ENCODE assay signal across 8 cellular contexts in the genomic region with DNA sequence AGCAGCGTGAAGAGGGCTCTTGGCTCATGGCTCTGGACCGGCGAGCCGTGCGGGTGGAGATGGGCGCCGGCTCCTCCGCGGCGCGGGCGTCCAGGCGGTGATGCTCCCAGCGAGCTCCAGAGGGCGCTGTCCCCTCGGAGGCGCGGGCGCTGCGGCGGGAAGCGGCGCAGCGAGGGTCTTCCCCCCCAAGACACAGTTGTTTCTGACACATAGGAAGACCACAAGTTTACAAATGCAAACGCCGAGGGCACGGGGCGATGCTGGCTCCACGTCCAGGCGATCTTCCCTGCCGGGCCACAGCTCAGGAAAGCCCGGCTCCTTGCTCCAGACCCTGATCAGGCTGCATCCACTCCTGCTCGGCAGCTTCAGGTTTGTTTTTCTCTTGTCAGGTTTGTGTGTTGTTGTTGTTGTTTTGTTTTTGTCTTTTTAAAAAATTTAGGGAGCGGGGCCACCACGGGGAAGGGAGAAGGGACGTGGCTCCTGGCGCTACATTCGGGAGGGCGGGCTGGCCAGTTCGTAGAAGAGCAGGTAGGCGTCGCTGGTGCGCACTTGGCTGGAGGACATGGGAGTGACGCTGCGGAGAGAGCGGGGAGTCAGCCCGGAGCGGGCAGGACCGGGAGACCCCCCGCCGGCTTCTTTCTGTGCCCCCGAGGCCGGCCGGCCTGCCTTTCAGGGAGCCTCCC. TPM values are rescaled to one million over a fixed set of nuclear protein-coding genes. Genes with fewer than 3 reads are reported as not detected.
A peak's percentile ranks its signal among the peaks of the same experiment; 100 is the strongest.
DNase-seq lines count a peak whose midpoint lies in the region; ATAC-seq and TF ChIP-seq lines count a peak whose summit lies in the region.

No MANE protein-coding gene starts in this region.

- peak overlapping the region; percentile 94 for H3K56ac ChIP-seq in mesendoderm (ENCODE audit: low read length)

- peak overlapping the region in 1 of 2 experiments; percentile 57; a peak in 3 of 4 replicates for H3K4me3 ChIP-seq in DND-41 (ENCODE audit: low read depth in 1 of 2, low read length in 2 of 2)
- H3K4me3 ChIP-seq in HFF-Myc (replicated peaks; ENCODE audit: low read depth, low read length): peak overlapping the region; percentile 43
- peak overlapping the region; percentile 72 for H3K4me3 ChIP-seq in effector memory CD4-positive, alpha-beta T cell (ENCODE audit: insufficient read depth, low read depth, low read length, poor library complexity, severe bottlenecking)
- peak overlapping the region; percentile 46 for H3K4me3 ChIP-seq in mesendoderm (ENCODE audit: low read length)

- peak overlapping the region; percentile 85 for H2AFZ ChIP-seq in DND-41 (ENCODE audit: low read depth, low read length)

- peaks cover 40% of the 10 kb centered on the region for H3K27me3 ChIP-seq in DND-41 (ENCODE audit: insufficient read depth, low read length, poor library complexity)
- H3K27me3 ChIP-seq in effector memory CD4-positive, alpha-beta T cell (replicated peaks; ENCODE audit: control insufficient read depth, insufficient read depth, low read length, poor library complexity, severe bottlenecking): peaks cover 2% of the 10 kb centered on the region
- no peaks in the 10 kb centered on the region for H3K27me3 ChIP-seq in mesendoderm (ENCODE audit: insufficient read depth, low read length, poor library complexity)

- H2BK15ac ChIP-seq in mesendoderm (replicated peaks; ENCODE audit: low read depth): peak overlapping the region; percentile 48

- H3K79me1 ChIP-seq in mesendoderm (ENCODE audit: low read length): no peaks in the 10 kb centered on the region

- no CpG with 5 or more reads among the region's 54 CpGs for WGBS in mesendoderm (ENCODE audit: extremely low coverage, insufficient coverage, low lambda C conversion rate)

- no peak overlapping the region for H2AK5ac ChIP-seq in mesendoderm (ENCODE audit: low read length)

- H3K79me2 ChIP-seq in DND-41 (ENCODE audit: insufficient read depth, low read length): no peaks in the 10 kb centered on the region
- no peaks in the 10 kb centered on the region for H3K79me2 ChIP-seq in mesendoderm (ENCODE audit: control insufficient read depth, insufficient read depth, low read length)

- peak overlapping the region; percentile 56 for H3K4ac ChIP-seq in mesendoderm (ENCODE audit: low read depth, low read length)

- H3K9me3 ChIP-seq in DND-41 (ENCODE audit: insufficient read depth, low read length, severe bottlenecking): no peaks in the 10 kb centered on the region
- H3K9me3 ChIP-seq in effector memory CD4-positive, alpha-beta T cell (ENCODE audit: control insufficient read depth, low read length): no peaks in the 10 kb centered on the region

- H2BK5ac ChIP-seq in mesendoderm (ENCODE audit: low read length): peak overlapping the region; percentile 47

- H3K27ac ChIP-seq in DND-41 (ENCODE audit: low read length): no peak overlapping the region; the same call in 1 of the 2 replicates
- no peak overlapping the region for H3K27ac ChIP-seq in effector memory CD4-positive, alpha-beta T cell (ENCODE audit: insufficient read depth, low read length, poor library complexity, severe bottlenecking)
- H3K27ac ChIP-seq in mesendoderm (ENCODE audit: low read depth, low read length): no peak overlapping the region

- peak; percentile 68 for DNase-seq in DND-41
- no peak for DNase-seq in HFF-Myc (ENCODE audit: extremely low read depth, low read depth)
- DNase-seq in NCI-H460 (ENCODE audit: extremely low read depth, low read depth): peak; percentile 73
- DNase-seq in activated CD8-positive, alpha-beta memory T cell treated with anti-CD3 and anti-CD28 coated beads for 48 hours (ENCODE audit: low read depth in 2 of 3, low spot score in 2 of 3): peak in 2 of 3 experiments; percentile 42 to 56
- peak; percentile 49 to 61 (median 55) for DNase-seq in effector memory CD4-positive, alpha-beta T cell
- peak; percentile 90 for DNase-seq in mesendoderm
- peak; percentile 38 to 56 for DNase-seq in stimulated activated CD8-positive, alpha-beta memory T cell treated with anti-CD3 and anti-CD28 coated beads, Interleukin-15, amount 100 ng/mL, for 48 hours (ENCODE audit: low read depth in 2 of 2)
- DNase-seq in globus pallidus (ENCODE audit: low spot score): no peak

- ATAC-seq in DND-41 (ENCODE audit: insufficient read depth, low read depth): peak; percentile 86

- peaks cover 8% of the 10 kb centered on the region; the same call in 1 of the 2 replicates for H3K4me1 ChIP-seq in DND-41 (ENCODE audit: insufficient read depth, low read length)
- H3K4me1 ChIP-seq in effector memory CD4-positive, alpha-beta T cell (ENCODE audit: control insufficient read depth, insufficient read depth, low read length, poor library complexity, severe bottlenecking): no peaks in the 10 kb centered on the region
- peaks cover 2% of the 10 kb centered on the region for H3K4me1 ChIP-seq in mesendoderm (ENCODE audit: control insufficient read depth, low read depth, low read length)

- H3K9ac ChIP-seq in DND-41 (ENCODE audit: low read depth, low read length): peak overlapping the region; percentile 52
- H3K9ac ChIP-seq in mesendoderm (ENCODE audit: low read length): peak overlapping the region; percentile 93

- H3K4me2 ChIP-seq in DND-41 (ENCODE audit: insufficient read depth, low read length): peak overlapping the region; percentile 83
- H3K4me2 ChIP-seq in mesendoderm (ENCODE audit: low read length): peak overlapping the region; percentile 100

- H4K5ac ChIP-seq in mesendoderm (ENCODE audit: low read length): no peak overlapping the region

- no peak overlapping the region for H2BK120ac ChIP-seq in mesendoderm (ENCODE audit: low read depth, low read length)

- peaks cover 4% of the 10 kb centered on the region; the same call in 1 of the 2 replicates for H4K20me1 ChIP-seq in DND-41 (ENCODE audit: insufficient read depth, low read length)

- TF ChIP-seq CTCF in DND-41 (IDR thresholded peaks at IDR 0.05; ENCODE audit: borderline replicate concordance, extremely low read depth, low read length, poor library complexity, severe bottlenecking) (peak; percentile 85), HFF-Myc (IDR thresholded peaks at IDR 0.05; ENCODE audit: low read depth, low read length, missing control alignments) (peak; percentile 84)

- no peak overlapping the region for H4K8ac ChIP-seq in mesendoderm (ENCODE audit: low read depth, low read length)

- H3K36me3 ChIP-seq in DND-41 (ENCODE audit: insufficient read depth, low read length) (no peaks in the 10 kb centered on the region), mesendoderm (ENCODE audit: control insufficient read depth, insufficient read depth, low read length) (no peaks in the 10 kb centered on the region)
- no peaks in the 10 kb centered on the region for H3K36me3 ChIP-seq in effector memory CD4-positive, alpha-beta T cell (ENCODE audit: control insufficient read depth, insufficient read depth, low read length)

- peak overlapping the region; percentile 89 for H3K18ac ChIP-seq in mesendoderm (ENCODE audit: low read length)

- H3K23ac ChIP-seq in mesendoderm (ENCODE audit: low read length): peak overlapping the region; percentile 81

RNA-seq across cellular contexts. Expression of a gene that starts 10.0 kb away (rescaled TPM):
- not detected in 2 replicates for total RNA-seq in NCI-H460 (2014; rRNA removed; shearing (Covaris generic))
- not detected in 2 replicates for polyA plus RNA-seq in NCI-H460 (2014; cell fraction: nucleus; rRNA removed)
- not detected for polyA plus RNA-seq in mesendoderm (2013, experiment 1 of 2)
- polyA plus RNA-seq in mesendoderm (2013, experiment 2 of 2): not detected

RNA-seq across cellular contexts. Expression of a gene that starts 15.8 kb away (rescaled TPM):
- total RNA-seq in NCI-H460 (2014; rRNA removed; shearing (Covaris generic)): not detected in 2 replicates
- polyA plus RNA-seq in NCI-H460 (2014; cell fraction: nucleus; rRNA removed): not detected in 2 replicates
- polyA plus RNA-seq in mesendoderm (2013, experiment 1 of 2): 0.35 TPM
- polyA plus RNA-seq in mesendoderm (2013, experiment 2 of 2): 0.32 TPM

RNA-seq across cellular contexts. Expression of a gene that starts 22.2 kb away (rescaled TPM):
- total RNA-seq in NCI-H460 (2014; rRNA removed; shearing (Covaris generic)): 6.1 and 7.7 TPM in 2 replicates
- 5.6 and 5.7 TPM in 2 replicates for polyA plus RNA-seq in NCI-H460 (2014; cell fraction: nucleus; rRNA removed)
- 59.6 TPM for polyA plus RNA-seq in mesendoderm (2013, experiment 1 of 2)
- 61.0 TPM for polyA plus RNA-seq in mesendoderm (2013, experiment 2 of 2)

RNA-seq across cellular contexts. Expression of a gene that starts 25.0 kb away (rescaled TPM):
- 0.17 and 0.27 TPM in 2 replicates for total RNA-seq in NCI-H460 (2014; rRNA removed; shearing (Covaris generic))
- 0.17 and 0.51 TPM in 2 replicates for polyA plus RNA-seq in NCI-H460 (2014; cell fraction: nucleus; rRNA removed)
- 6.2 TPM for polyA plus RNA-seq in mesendoderm (2013, experiment 1 of 2)
- polyA plus RNA-seq in mesendoderm (2013, experiment 2 of 2): 5.9 TPM

RNA-seq across cellular contexts. Expression of a gene that starts 39.6 kb away (rescaled TPM):
- 187 and 195 TPM in 2 replicates for total RNA-seq in NCI-H460 (2014; rRNA removed; shearing (Covaris generic))
- 1,190 and 1,484 TPM in 2 replicates for polyA plus RNA-seq in NCI-H460 (2014; cell fraction: nucleus; rRNA removed)
- 35.7 TPM for polyA plus RNA-seq in mesendoderm (2013, experiment 1 of 2)
- polyA plus RNA-seq in mesendoderm (2013, experiment 2 of 2): 36.5 TPM

Comparison
In these comparisons a context has a peak if more than half of its experiments do, and no peak if none do; other contexts are left out.
1. DNase-seq: peak in DND-41 (single experiment), NCI-H460 (single experiment), activated CD8-positive, alpha-beta memory T cell treated with anti-CD3 and anti-CD28 coated beads for 48 hours (2 of 3), effector memory CD4-positive, alpha-beta T cell (3 of 3), mesendoderm (single experiment) and stimulated activated CD8-positive, alpha-beta memory T cell treated with anti-CD3 and anti-CD28 coated beads, Interleukin-15, amount 100 ng/mL, for 48 hours (2 of 2); none in HFF-Myc (single experiment) and globus pallidus (single experiment).